In genomic region chr4:110196206-110196870, GRCh38 we compare ENCODE assay signal across 8 cellular contexts. TPM values are rescaled to one million over a fixed set of nuclear protein-coding genes. Genes with fewer than 3 reads are reported as not detected.
DNase-seq lines count a peak whose midpoint lies in the region; ATAC-seq and TF ChIP-seq lines count a peak whose summit lies in the region.

No MANE protein-coding gene starts in this region.

- peaks cover 11% of the 10 kb centered on the region for H3K4me1 ChIP-seq in SJSA1 (replicated peaks)
- H3K4me1 ChIP-seq in adrenal gland (replicated peaks in 1 of 2): peaks cover 12 to 15% of the 10 kb centered on the region in 2 donors
- H3K4me1 ChIP-seq in left ventricle myocardium inferior: peaks cover 37% of the 10 kb centered on the region

- no peaks in the 10 kb centered on the region for H3K9me3 Mint-ChIP-seq in CD4-positive, alpha-beta T cell
- no peaks in the 10 kb centered on the region for H3K9me3 Mint-ChIP-seq in progenitor cell of endocrine pancreas (ENCODE audit: low read depth)

- H3K27me3 Mint-ChIP-seq in CD4-positive, alpha-beta T cell: no peaks in the 10 kb centered on the region
- H3K27me3 Mint-ChIP-seq in progenitor cell of endocrine pancreas: no peaks in the 10 kb centered on the region

- CTCF ChIA-PET in CD4-positive, alpha-beta T cell (lab: Charles Lee): interaction anchor here (1.2 kb wide), 1 partner anchor 31 kb away, joined by 4 read pairs; no protein-coding TSS in a partner anchor

- peak; percentile 6 for ATAC-seq in CD4-positive, alpha-beta T cell (ENCODE audit: poor library complexity)
- peak; percentile 19 for ATAC-seq in GM19395 (IDR thresholded peaks at IDR 0.05; ENCODE audit: unreplicated experiment)
- peak; percentile 9 for ATAC-seq in HG03558 (IDR thresholded peaks at IDR 0.05; ENCODE audit: extremely low read depth, unreplicated experiment)

- peak; percentile 15 to 39 for TF ChIP-seq POLR2A in adrenal gland (IDR thresholded peaks at IDR 0.05)

- peaks cover 42% of the 10 kb centered on the region for H3K4me1 Mint-ChIP-seq in CD4-positive, alpha-beta T cell (ENCODE audit: low read depth)
- peaks cover 30% of the 10 kb centered on the region for H3K4me1 Mint-ChIP-seq in progenitor cell of endocrine pancreas (ENCODE audit: low read depth)

- POLR2A ChIA-PET in CD4-positive, alpha-beta T cell (lab: Charles Lee): interaction anchor here (0.6 to 2.2 kb wide), 4 partner anchors 31 to 180 kb away, joined by 3 to 32 read pairs (median 3); no protein-coding TSS in a partner anchor

- DNase-seq in CD4-positive, alpha-beta T cell: peak in 9 of 10 experiments; percentile 2 to 49 (median 20)
- DNase-seq in SJSA1 (ENCODE audit: low read depth in 1 of 2, low spot score in 2 of 2) (peak; percentile 60 to 61), adrenal gland (peak; percentile 20 to 61 (median 34)), left ventricle myocardium inferior (peak; percentile 51), progenitor cell of endocrine pancreas (ENCODE audit: low spot score, unreplicated experiment) (peak; percentile 56), cerebellar nuclear complex (lab: John Stamatoyannopoulos, UW) (no peak)

- peak overlapping the region; percentile 83 for H3K27ac Mint-ChIP-seq in CD4-positive, alpha-beta T cell
- peak overlapping the region; percentile 96 for H3K27ac Mint-ChIP-seq in progenitor cell of endocrine pancreas

- 0% methylated on average over 6 to 57 of the region's 58 CpGs for WGBS in adrenal gland, 4 donors

- H3K4me3 Mint-ChIP-seq in CD4-positive, alpha-beta T cell: peak overlapping the region; percentile 96
- peak overlapping the region; percentile 95 for H3K4me3 Mint-ChIP-seq in progenitor cell of endocrine pancreas (ENCODE audit: low read depth)

- peaks cover 13% of the 10 kb centered on the region for H3K36me3 ChIP-seq in SJSA1
- H3K36me3 ChIP-seq in adrenal gland (replicated peaks in 1 of 2): no peaks in the 10 kb centered on the region
- no peaks in the 10 kb centered on the region for H3K36me3 ChIP-seq in left ventricle myocardium inferior

- peaks cover 22% of the 10 kb centered on the region for H3K36me3 Mint-ChIP-seq in CD4-positive, alpha-beta T cell (ENCODE audit: low read depth)
- no peaks in the 10 kb centered on the region for H3K36me3 Mint-ChIP-seq in progenitor cell of endocrine pancreas (ENCODE audit: insufficient read depth)

- H3K9me3 ChIP-seq in CD4-positive, alpha-beta T cell (ENCODE audit: control insufficient read depth, low read length): no peaks in the 10 kb centered on the region
- H3K9me3 ChIP-seq in SJSA1 (replicated peaks) (no peaks in the 10 kb centered on the region), adrenal gland (replicated peaks in 1 of 3) (no peaks in the 10 kb centered on the region), left ventricle myocardium inferior (replicated peaks) (no peaks in the 10 kb centered on the region)

- H3K4me3 ChIP-seq in SJSA1: peak overlapping the region; percentile 82
- H3K4me3 ChIP-seq in adrenal gland: peak overlapping the region; percentile 50 to 97 (median 84)
- H3K4me3 ChIP-seq in left ventricle myocardium inferior: peak overlapping the region; percentile 78

- no peak for TF ChIP-seq CTCF in CD4-positive, alpha-beta T cell (IDR thresholded peaks at IDR 0.05)
- no peak for TF ChIP-seq CTCF in adrenal gland (IDR thresholded peaks at IDR 0.05)
- TF ChIP-seq CTCF in left ventricle myocardium inferior (IDR thresholded peaks at IDR 0.05; ENCODE audit: borderline replicate concordance): no peak
- TF ChIP-seq CTCF in progenitor cell of endocrine pancreas (IDR thresholded peaks at IDR 0.05; ENCODE audit: unreplicated experiment): no peak

- H3K27ac ChIP-seq in CD4-positive, alpha-beta T cell (ENCODE audit: low read depth, low read length): peak overlapping the region; percentile 72
- peak overlapping the region; percentile 66 for H3K27ac ChIP-seq in SJSA1
- H3K27ac ChIP-seq in adrenal gland: peak overlapping the region; percentile 72 to 90 (median 78)
- peak overlapping the region; percentile 76 for H3K27ac ChIP-seq in left ventricle myocardium inferior (replicated peaks)

- H3K27me3 ChIP-seq in CD4-positive, alpha-beta T cell (ENCODE audit: control insufficient read depth, insufficient read depth, low read length): no peaks in the 10 kb centered on the region
- H3K27me3 ChIP-seq in SJSA1 (replicated peaks) (no peaks in the 10 kb centered on the region), adrenal gland (no peaks in the 10 kb centered on the region), left ventricle myocardium inferior (ENCODE audit: low read depth) (peaks cover 4% of the 10 kb centered on the region)

- intact Hi-C loops in CD4-positive, alpha-beta T cell (cut with DNase I, micrococcal nuclease): loop anchor here in 1 of 2 experiments (5.0 to 10.0 kb wide), 2 partner anchors 382 to 769 kb away; partner anchors contain the start of gene GAR1
- intact Hi-C loops in adrenal gland (cut with DNase I): no loop called here
- intact Hi-C loops in left ventricle myocardium inferior (cut with micrococcal nuclease): loop anchor here (5.0 kb wide), 1 partner anchor 144 kb away; no protein-coding TSS in a partner anchor

RNA-seq across cellular contexts. Expression of gene ELOVL6, which starts 2.1 kb away (rescaled TPM):
- total RNA-seq in CD4-positive, alpha-beta T cell: 1 to 10 TPM; 1.6 to 2.9 TPM
- total RNA-seq in SJSA1 (2014; rRNA removed; shearing (Covaris generic)): 10.5 and 11.9 TPM in 2 replicates
- total RNA-seq in adrenal gland: 10 to 100 TPM in 6 of 8 donors, 1 to 10 TPM in 2; 5.4 to 53.2 (median 16.4) TPM
- 10 to 100 TPM in 1 of 3 donors, 1 to 10 TPM in 2; 2.8 to 68.2 (median 3.8) TPM for polyA plus RNA-seq in adrenal gland
- 2.6 TPM for total RNA-seq in left ventricle myocardium inferior
- total RNA-seq in progenitor cell of endocrine pancreas: 34.3 and 38.6 TPM in 2 replicates

Comparison
In these comparisons a context has a peak if more than half of its experiments do, and no peak if none do; other contexts are left out.
1. DNase-seq: peak in CD4-positive, alpha-beta T cell (9 of 10), SJSA1 (2 of 2), adrenal gland (7 of 7), left ventricle myocardium inferior (single experiment) and progenitor cell of endocrine pancreas (single experiment); none in cerebellar nuclear complex (0 of 2).
2. Peak in every context shown above with its lines, with median percentiles within 50 percentile points of each other: ATAC-seq, H3K27ac ChIP-seq and H3K4me3 ChIP-seq.